9 cellular contexts compared by ENCODE assay signal in the genomic region with DNA sequence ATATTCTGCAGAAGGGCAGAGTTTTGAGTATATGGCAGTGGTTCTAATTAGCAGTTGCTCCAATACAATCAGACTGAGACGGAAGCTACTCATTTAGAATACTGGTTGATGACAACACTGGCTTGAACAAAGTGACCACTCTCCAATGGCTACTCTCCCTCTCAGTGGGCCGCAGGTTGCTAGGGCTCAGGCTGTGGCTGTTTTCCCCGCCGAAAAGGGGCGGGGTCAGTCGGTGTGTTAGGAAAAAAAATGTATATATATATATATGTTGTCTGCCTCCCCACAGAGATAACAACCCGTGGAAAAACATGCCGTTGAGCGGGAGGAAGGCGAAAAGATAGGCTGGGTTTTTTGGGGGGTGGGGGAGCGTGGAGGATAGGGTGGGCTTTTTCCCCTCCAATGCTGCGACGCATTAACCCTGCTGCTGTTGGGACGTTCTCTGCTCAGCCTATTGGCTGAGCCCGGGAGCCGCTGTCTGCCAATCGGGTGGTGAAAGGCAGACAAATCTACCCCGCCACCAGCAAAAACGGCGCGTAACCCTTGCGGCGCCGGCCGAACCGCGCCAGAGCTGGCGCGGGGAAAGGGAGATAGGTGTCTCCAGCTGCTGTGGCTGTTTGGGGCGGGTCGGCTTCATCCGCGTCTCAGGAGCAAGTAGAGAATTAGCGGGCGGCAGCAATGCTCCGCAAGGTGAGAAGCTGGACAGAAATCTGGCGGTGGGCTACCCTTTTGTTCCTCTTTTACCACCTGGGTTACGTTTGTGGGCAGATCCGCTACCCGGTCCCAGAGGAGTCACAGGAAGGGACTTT. TPM values are rescaled to one million over a fixed set of nuclear protein-coding genes. Genes with fewer than 3 reads are reported as not detected.
A peak's percentile ranks its signal among the peaks of the same experiment; 100 is the strongest.
DNase-seq lines count a peak whose midpoint lies in the region; ATAC-seq and TF ChIP-seq lines count a peak whose summit lies in the region.
"Had no signal": no experiment of that assay in that cellular context is flagged by ENCODE, and none has a peak within 500 bp of the region (broad histone marks: within the 10 kb centered on the region; RNA-seq: fewer than 3 reads in every experiment).

A gene (plus strand): TSS at position 532 of the 806 bp plus-strand sequence. CDS start 144 bp downstream, at position 676.

- peaks cover 96% of the 10 kb centered on the region for H3K27me3 Mint-ChIP-seq in activated T-cell treated with anti-CD3 and anti-CD28 coated beads, Interleukin-2, amount 50 U/mL, for 24 hours
- no peaks in the 10 kb centered on the region for H3K27me3 Mint-ChIP-seq in Calu3 (ENCODE audit: unreplicated experiment)

- no peak for TF ChIP-seq CTCF in Calu3 (IDR thresholded peaks at IDR 0.05; ENCODE audit: unreplicated experiment)

- no peak for DNase-seq in activated T-cell treated with anti-CD3 and anti-CD28 coated beads, Interleukin-2, amount 50 U/mL, for 24 hours
- no peak for DNase-seq in activated T-cell treated with anti-CD3 and anti-CD28 coated beads for 4 hours
- no peak for DNase-seq in adipocyte (ENCODE audit: low read depth)
- no peak for DNase-seq in DMS 273 (lab: John Stamatoyannopoulos, UW; ENCODE audit: unreplicated experiment)
- DNase-seq in Calu3: no peak
- DNase-seq: CD4-positive, CD25-positive, alpha-beta regulatory T cell had no signal

- H3K27ac ChIP-seq in iPS-18a (ENCODE audit: low read length) (peak within 1 kb of the TSS; percentile 76), skin epidermis (peak within 1 kb of the TSS in 2 of 21 experiments; percentile 14 to 19)

- no peaks in the 10 kb centered on the region for H3K9me3 Mint-ChIP-seq in activated T-cell treated with anti-CD3 and anti-CD28 coated beads, Interleukin-2, amount 50 U/mL, for 24 hours
- peaks cover 8% of the 10 kb centered on the region for H3K9me3 Mint-ChIP-seq in Calu3 (ENCODE audit: low read depth, unreplicated experiment)

- intact Hi-C loops in Calu3 (cut with micrococcal nuclease; ENCODE audit: unreplicated experiment): no loop called here

- H3K9me3 ChIP-seq in adipocyte (ENCODE audit: control insufficient read depth, low read length) (no peaks in the 10 kb centered on the region), iPS-18a (ENCODE audit: control insufficient read depth, low read depth, low read length) (no peaks in the 10 kb centered on the region)

- peak within 1 kb of the TSS; percentile 58 for H3K4me3 Mint-ChIP-seq in activated T-cell treated with anti-CD3 and anti-CD28 coated beads, Interleukin-2, amount 50 U/mL, for 24 hours
- H3K4me3 Mint-ChIP-seq in Calu3 (ENCODE audit: low read depth, unreplicated experiment): no peak within 1 kb of the TSS

- H3K27ac Mint-ChIP-seq in activated T-cell treated with anti-CD3 and anti-CD28 coated beads, Interleukin-2, amount 50 U/mL, for 24 hours: no peak within 1 kb of the TSS
- no peak within 1 kb of the TSS for H3K27ac Mint-ChIP-seq in Calu3 (ENCODE audit: unreplicated experiment)
- H3K27ac Mint-ChIP-seq: CD4-positive, CD25-positive, alpha-beta regulatory T cell had no signal

- H3K9ac ChIP-seq in adipocyte (ENCODE audit: low read length) (peak within 1 kb of the TSS; percentile 24), iPS-18a (ENCODE audit: low read length) (peak within 1 kb of the TSS; percentile 56)

- CTCF ChIA-PET in Calu3 (lab: Charles Lee): no interaction called here

- H3K36me3 ChIP-seq in adipocyte (ENCODE audit: control insufficient read depth, insufficient read depth, low read length, severe bottlenecking) (peaks cover 3% of the 10 kb centered on the region), iPS-18a (ENCODE audit: control insufficient read depth, low read depth, low read length) (peaks cover 2% of the 10 kb centered on the region)

- no peaks in the 10 kb centered on the region for H3K27me3 ChIP-seq in adipocyte (replicated peaks; ENCODE audit: control insufficient read depth, insufficient read depth, low read length)
- H3K27me3 ChIP-seq in iPS-18a (ENCODE audit: control insufficient read depth, insufficient read depth, low read length): peaks cover 19% of the 10 kb centered on the region

- H3K4me1 ChIP-seq in adipocyte (ENCODE audit: control insufficient read depth, insufficient read depth, low read length) (peaks cover 22% of the 10 kb centered on the region), iPS-18a (ENCODE audit: control insufficient read depth, low read depth, low read length) (peaks cover 23% of the 10 kb centered on the region)

- H3K36me3 Mint-ChIP-seq in activated T-cell treated with anti-CD3 and anti-CD28 coated beads, Interleukin-2, amount 50 U/mL, for 24 hours (ENCODE audit: low read depth): no peaks in the 10 kb centered on the region
- peaks cover 6% of the 10 kb centered on the region for H3K36me3 Mint-ChIP-seq in Calu3 (ENCODE audit: insufficient read depth, unreplicated experiment)
- H3K36me3 Mint-ChIP-seq: CD4-positive, CD25-positive, alpha-beta regulatory T cell had no signal

- no TSS peak for BruUV-seq in Calu3 (replicated peaks; lab: Mats Ljungman, UMichigan)

- ATAC-seq in GM21367 (IDR thresholded peaks at IDR 0.05; ENCODE audit: unreplicated experiment): no peak

- peaks cover 11% of the 10 kb centered on the region for H3K4me1 Mint-ChIP-seq in activated T-cell treated with anti-CD3 and anti-CD28 coated beads, Interleukin-2, amount 50 U/mL, for 24 hours (ENCODE audit: low read depth)
- H3K4me1 Mint-ChIP-seq in Calu3 (ENCODE audit: low read depth, unreplicated experiment): no peaks in the 10 kb centered on the region

- H3K4me3 ChIP-seq in adipocyte (ENCODE audit: low read length) (peak within 1 kb of the TSS; percentile 73), iPS-18a (ENCODE audit: low read length) (peak within 1 kb of the TSS; percentile 91), skin epidermis (peak within 1 kb of the TSS in 5 of 7 experiments; percentile 7 to 28 (median 21))

RNA-seq across cellular contexts. Expression of the gene that starts here (rescaled TPM):
- total RNA-seq in Calu3 (2022): 1.2 and 2.2 TPM in 2 replicates
- total RNA-seq: CD4-positive, CD25-positive, alpha-beta regulatory T cell had no signal

Comparison
In these comparisons a context has a peak if more than half of its experiments do, and no peak if none do; other contexts are left out.
1. H3K4me3 ChIP-seq: peak in every context shown above with its lines; median percentile 91 in iPS-18a; 73 in adipocyte; 21 in skin epidermis.